In the genomic region with DNA sequence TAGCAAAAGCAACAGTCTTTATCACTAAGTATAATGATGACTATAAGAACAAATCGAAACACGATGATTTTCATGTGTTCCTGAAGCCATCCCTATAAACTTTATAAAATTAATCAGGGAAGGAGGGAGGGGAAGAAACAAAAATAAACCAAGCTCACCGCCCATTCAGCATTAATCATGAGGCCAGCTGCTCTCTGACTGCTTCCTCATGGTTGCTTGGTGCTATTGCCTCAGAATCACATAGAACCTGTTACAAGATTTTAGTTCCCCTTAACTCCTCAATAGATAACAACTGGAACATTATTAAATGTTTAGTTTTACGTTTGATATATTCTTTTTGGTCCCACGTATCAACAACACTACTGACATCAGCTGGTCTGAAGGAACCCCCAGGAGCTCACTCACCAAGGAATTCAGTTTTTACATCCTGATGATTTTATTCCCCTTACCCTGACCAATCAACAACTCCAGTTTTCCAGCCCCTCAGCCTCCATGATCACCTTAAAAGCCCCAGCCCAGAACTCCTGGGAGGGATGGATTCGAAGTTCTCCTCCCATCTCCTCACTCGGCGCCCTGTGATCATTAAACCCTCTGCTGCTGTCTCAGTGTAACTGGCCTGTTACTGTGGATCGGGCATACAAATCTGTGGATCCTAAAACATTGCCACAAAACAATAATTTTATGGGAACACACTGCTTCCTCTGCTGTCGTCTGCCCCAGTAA, we compare ENCODE assay signal across 12 cellular contexts. TPM values are rescaled to one million over a fixed set of nuclear protein-coding genes. Genes with fewer than 3 reads are reported as not detected.
DNase-seq lines count a peak whose midpoint lies in the region; ATAC-seq, FAIRE-seq and TF ChIP-seq lines count a peak whose summit lies in the region.
"Had no signal": no experiment of that assay in that cellular context is flagged by ENCODE, and none has a peak within 500 bp of the region (broad histone marks: within the 10 kb centered on the region; RNA-seq: fewer than 3 reads in every experiment).

No MANE protein-coding gene starts in this region.

- H3K27me3 ChIP-seq in pancreas (no peaks in the 10 kb centered on the region), breast epithelium (no peaks in the 10 kb centered on the region)

- ATAC-seq in pancreas, result peak in 3 of 4 donors; percentile 67 to 79 (median 68)
- ATAC-seq: CD8-positive, alpha-beta T cell; Panc1 had no signal

- TF ChIP-seq CTCF in HFFc6 (IDR thresholded peaks at IDR 0.05) (no peak), fibroblast of villous mesenchyme (IDR thresholded peaks at IDR 0.05; ENCODE audit: insufficient read depth, low read depth, low read length) (no peak), pancreas (IDR thresholded peaks at IDR 0.05) (no peak), breast epithelium (IDR thresholded peaks at IDR 0.05) (no peak)

- no peak for TF ChIP-seq POLR2A in breast epithelium (IDR thresholded peaks at IDR 0.05)

- peaks cover 41% of the 10 kb centered on the region for H3K4me1 Mint-ChIP-seq in HFFc6 (ENCODE audit: low read depth)

- H3K4me3 ChIP-seq in fibroblast of villous mesenchyme (ENCODE audit: low read depth, low read length) (no peak overlapping the region), pancreas (no peak overlapping the region), breast epithelium (no peak overlapping the region)

- H3K4me3 Mint-ChIP-seq in HFFc6, result no peak overlapping the region
- H3K4me3 Mint-ChIP-seq: activated naive CD8-positive, alpha-beta T cell treated with anti-CD3 and anti-CD28 coated beads, Interleukin-2, amount 10 ng/mL, durations not matched to agents 7 days and 5 days; CD8-positive, alpha-beta T cell had no signal

- no peaks in the 10 kb centered on the region for H3K9me3 ChIP-seq in pancreas
- no peaks in the 10 kb centered on the region for H3K9me3 ChIP-seq in breast epithelium

- DNase-seq in HFFc6, result no peak
- DNase-seq in SIG-M5 (lab: John Stamatoyannopoulos, UW), result peak; percentile 25
- peak; percentile 8 for DNase-seq in fibroblast of villous mesenchyme (ENCODE audit: low read depth)
- DNase-seq in pancreas, result no peak
- DNase-seq in activated gamma-delta T cell (lab: John Stamatoyannopoulos, UW), result no peak
- DNase-seq in effector CD8-positive, alpha-beta T cell (lab: John Stamatoyannopoulos, UW), result no peak
- no peak for DNase-seq in activated CD8-positive, alpha-beta memory T cell treated with anti-CD3 and anti-CD28 coated beads, Interleukin-2, amount 50 U/mL, for 48 hours
- no peak for DNase-seq in breast epithelium (ENCODE audit: low spot score in 2 of 2)
- DNase-seq: activated naive CD8-positive, alpha-beta T cell treated with anti-CD3 and anti-CD28 coated beads, Interleukin-2, amount 10 ng/mL, durations not matched to agents 7 days and 5 days; CD8-positive, alpha-beta T cell; NCI-H2171 treated with DMSO at 0.1 percent for 48 hours had no signal

- H3K36me3 Mint-ChIP-seq in HFFc6 (ENCODE audit: low read depth), result no peaks in the 10 kb centered on the region
- H3K36me3 Mint-ChIP-seq: activated naive CD8-positive, alpha-beta T cell treated with anti-CD3 and anti-CD28 coated beads, Interleukin-2, amount 10 ng/mL, durations not matched to agents 7 days and 5 days; CD8-positive, alpha-beta T cell had no signal

- H3K36me3 ChIP-seq in pancreas (no peaks in the 10 kb centered on the region), breast epithelium (no peaks in the 10 kb centered on the region)

- H3K4me1 ChIP-seq in pancreas (no peaks in the 10 kb centered on the region), breast epithelium (no peaks in the 10 kb centered on the region)

- H3K9me3 Mint-ChIP-seq in HFFc6, result no peaks in the 10 kb centered on the region
- H3K9me3 Mint-ChIP-seq: activated naive CD8-positive, alpha-beta T cell treated with anti-CD3 and anti-CD28 coated beads, Interleukin-2, amount 10 ng/mL, durations not matched to agents 7 days and 5 days; CD8-positive, alpha-beta T cell had no signal

- 64 to 67% methylated on average over 10 of the region's 10 CpGs for WGBS in pancreas, 2 donors

- no peak for FAIRE-seq in pancreas (lab: Jason Lieb, UNC)

- peaks cover 2% of the 10 kb centered on the region; the same call in 1 of the 2 replicates for H3K27me3 Mint-ChIP-seq in HFFc6 (ENCODE audit: insufficient read depth)
- H3K27me3 Mint-ChIP-seq: activated naive CD8-positive, alpha-beta T cell treated with anti-CD3 and anti-CD28 coated beads, Interleukin-2, amount 10 ng/mL, durations not matched to agents 7 days and 5 days had no signal

- intact Hi-C loops in pancreas (cut with DNase I), result no loop called here
- intact Hi-C loops in breast epithelium (cut with DNase I; ENCODE audit: low total_unique reads), result no loop called here

- H3K27ac ChIP-seq in pancreas (no peak overlapping the region), breast epithelium (no peak overlapping the region)

- H3K27ac Mint-ChIP-seq in HFFc6, result peak overlapping the region; percentile 7; the same call in 1 of the 2 replicates
- H3K27ac Mint-ChIP-seq: activated naive CD8-positive, alpha-beta T cell treated with anti-CD3 and anti-CD28 coated beads, Interleukin-2, amount 10 ng/mL, durations not matched to agents 7 days and 5 days; CD8-positive, alpha-beta T cell had no signal

RNA-seq across cellular contexts. Expression of gene HNRNPLL, which starts 10.6 kb away (rescaled TPM):
- 10 to 100 TPM; 45.5 to 57.5 (median 50.2) TPM for total RNA-seq in HFFc6 (2021; fragmentation: NEBNext Ultra II Directional; extraction: Animal tissue kit (Norgen Biotek cat#: 25700))
- total RNA-seq in fibroblast of villous mesenchyme (40.6 and 57.0 TPM in 2 replicates), pancreas (10 to 100 TPM; 12.3 to 20.8 (median 15.0) TPM), breast epithelium (10 to 100 TPM; 48.3 to 75.1 (median 57.0) TPM)
- polyA plus RNA-seq in pancreas, result 1 to 10 TPM; 4.9 to 8.1 TPM

RNA-seq across cellular contexts. Expression of gene GALM, which starts 52.6 kb away (rescaled TPM):
- total RNA-seq in HFFc6 (2021; fragmentation: NEBNext Ultra II Directional; extraction: Animal tissue kit (Norgen Biotek cat#: 25700)), result 10 to 100 TPM in 1 of 6 experiments, 1 to 10 TPM in 5; 6.5 to 10.1 (median 9.1) TPM
- total RNA-seq in fibroblast of villous mesenchyme (17.4 and 19.9 TPM in 2 replicates), pancreas (10 to 100 TPM in 1 of 6 donors, 1 to 10 TPM in 5; 6.3 to 10.9 (median 7.4) TPM), breast epithelium (10 to 100 TPM; 12.1 to 29.9 (median 22.5) TPM)
- 1 to 10 TPM; 5.4 to 7.6 TPM for polyA plus RNA-seq in pancreas

Comparison
In these comparisons a context has a peak if more than half of its experiments do, and no peak if none do; other contexts are left out.
1. DNase-seq: peak in SIG-M5 (single experiment) and fibroblast of villous mesenchyme (single experiment); none in HFFc6 (single experiment), pancreas (0 of 6), activated gamma-delta T cell (single experiment), effector CD8-positive, alpha-beta T cell (single experiment), activated CD8-positive, alpha-beta memory T cell treated with anti-CD3 and anti-CD28 coated beads, Interleukin-2, amount 50 U/mL, for 48 hours (single experiment) and breast epithelium (0 of 2).